In the genomic region with DNA sequence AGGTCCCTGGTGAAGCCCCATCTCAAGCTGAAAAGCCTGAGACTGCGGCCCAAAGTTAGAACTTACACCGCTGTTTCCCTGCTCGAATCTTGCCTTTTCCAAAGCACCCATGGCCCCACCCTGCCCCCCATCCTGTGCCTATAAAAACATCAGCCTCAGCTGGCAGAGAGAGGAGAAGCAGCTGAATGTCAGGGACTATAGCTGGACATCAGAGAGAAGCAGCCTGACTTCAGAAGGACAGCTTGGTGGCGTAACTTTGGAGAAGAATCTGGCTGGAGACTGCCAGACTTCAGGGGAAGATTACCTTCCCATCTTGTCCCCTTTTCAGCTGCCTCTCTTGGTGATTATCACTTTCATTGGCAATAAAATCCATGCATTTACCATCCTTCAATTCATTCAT, we compare ENCODE assay signal across 13 cellular contexts. TPM values are rescaled to one million over a fixed set of nuclear protein-coding genes. Genes with fewer than 3 reads are reported as not detected.
DNase-seq lines count a peak whose midpoint lies in the region; ATAC-seq, FAIRE-seq and TF ChIP-seq lines count a peak whose summit lies in the region.
"Had no signal": no experiment of that assay in that cellular context is flagged by ENCODE, and none has a peak within 500 bp of the region (broad histone marks: within the 10 kb centered on the region; RNA-seq: fewer than 3 reads in every experiment).

No MANE protein-coding gene starts in this region.

- H3K4me3 ChIP-seq in GM23338 = peak overlapping the region; percentile 18; the same call in 1 of the 2 replicates
- peak overlapping the region in 1 of 4 experiments; percentile 13; a peak in 1 of 8 replicates for H3K4me3 ChIP-seq in H1 (ENCODE audit: extremely low read depth in 1 of 4, insufficient read depth in 2 of 4, low read depth in 3 of 4, low read length in 4 of 4)
- no peak overlapping the region for H3K4me3 ChIP-seq in mesodermal cell (ENCODE audit: extremely low read depth, insufficient read depth, low read length, poor library complexity, severe bottlenecking)
- H3K4me3 ChIP-seq in suprapubic skin = no peak overlapping the region

- no peak overlapping the region for H2BK15ac ChIP-seq in H1 (ENCODE audit: low read length)

- H3K79me1 ChIP-seq in H1 (ENCODE audit: low read depth, low read length) = no peaks in the 10 kb centered on the region

- TF ChIP-seq EP300 in H1 (IDR thresholded peaks at IDR 0.05; ENCODE audit: borderline replicate concordance in 1 of 2, low read depth in 2 of 2, low read length in 2 of 2) = no peak
- no peak for TF ChIP-seq EP300 in suprapubic skin (IDR thresholded peaks at IDR 0.05)

- H3K27ac Mint-ChIP-seq in GM23338 = no peak overlapping the region
- H3K27ac Mint-ChIP-seq: effector memory CD8-positive, alpha-beta T cell had no signal

- POLR2A ChIA-PET in H1 (lab: Charles Lee; ENCODE audit: partially characterized antibody) = interaction anchor here (1.1 to 1.3 kb wide), 3 partner anchors 8 to 28 kb away, joined by 3 to 6 read pairs (median 4); no protein-coding TSS in a partner anchor

- H3K9me3 Mint-ChIP-seq in GM23338 = no peaks in the 10 kb centered on the region
- H3K9me3 Mint-ChIP-seq: effector memory CD8-positive, alpha-beta T cell had no signal

- H3K36me3 ChIP-seq in GM23338 (ENCODE audit: insufficient read depth) = no peaks in the 10 kb centered on the region
- H3K36me3 ChIP-seq in H1 (ENCODE audit: control insufficient read depth in 2 of 4, insufficient read depth in 4 of 4, low read length in 3 of 4) = no peaks in the 10 kb centered on the region
- H3K36me3 ChIP-seq in mesodermal cell (ENCODE audit: control insufficient read depth, insufficient read depth, low read length) = no peaks in the 10 kb centered on the region
- H3K36me3 ChIP-seq in suprapubic skin = no peaks in the 10 kb centered on the region

- no peaks in the 10 kb centered on the region for H3K27me3 Mint-ChIP-seq in GM23338 (ENCODE audit: insufficient read depth, low read depth, poor library complexity)
- H3K27me3 Mint-ChIP-seq: effector memory CD8-positive, alpha-beta T cell had no signal

- H3K9me3 ChIP-seq in H1 (ENCODE audit: insufficient read depth in 2 of 2, low read depth in 1 of 2, low read length in 1 of 2) (no peaks in the 10 kb centered on the region), mesodermal cell (ENCODE audit: control insufficient read depth, low read length) (no peaks in the 10 kb centered on the region), suprapubic skin (no peaks in the 10 kb centered on the region)

- no peak for FAIRE-seq in H1 (lab: Jason Lieb, UNC)

- CTCF ChIA-PET in H1 (lab: Charles Lee; ENCODE audit: partially characterized antibody) = interaction anchor here (0.6 to 1.4 kb wide), 7 partner anchors 24 to 214 kb away, joined by 3 to 7 read pairs (median 3); no protein-coding TSS in a partner anchor

- H4K8ac ChIP-seq in H1 (ENCODE audit: extremely low read depth, insufficient read depth, low read length) = 0 out of 2 replicates have a peak overlapping the region, but pooled peaks have one; percentile 38

- H3K14ac ChIP-seq in H1 (ENCODE audit: insufficient read length) = no peak overlapping the region

- no peaks in the 10 kb centered on the region for H3K27me3 ChIP-seq in GM23338 (ENCODE audit: insufficient read depth)
- no peaks in the 10 kb centered on the region for H3K27me3 ChIP-seq in H1 (replicated peaks in 1 of 4; ENCODE audit: control insufficient read depth in 3 of 4, extremely low read depth in 1 of 4, insufficient read depth in 3 of 4, low read length in 3 of 4)
- no peaks in the 10 kb centered on the region for H3K27me3 ChIP-seq in suprapubic skin
- H3K27me3 ChIP-seq: foreskin keratinocyte had no signal

- TF ChIP-seq RAD21 in H1 (IDR thresholded peaks at IDR 0.05 in 1 of 2, conservative IDR thresholded peaks at IDR 0.05 in 1 of 2; ENCODE audit: low read depth in 2 of 2, low read length in 2 of 2) = no peak

- no peak overlapping the region for H2AK5ac ChIP-seq in H1 (ENCODE audit: low read depth, low read length)

- no peak overlapping the region for H3K27ac ChIP-seq in GM23338 (ENCODE audit: low read depth)
- H3K27ac ChIP-seq in H1 (ENCODE audit: low read depth, low read length) = no peak overlapping the region
- H3K27ac ChIP-seq in mesodermal cell (ENCODE audit: low read depth, low read length, severe bottlenecking) = peak overlapping the region; percentile 50
- H3K27ac ChIP-seq in suprapubic skin = peak overlapping the region; percentile 67
- H3K27ac ChIP-seq: foreskin keratinocyte had no signal

- no peaks in the 10 kb centered on the region for H3F3A ChIP-seq in GM23338 (replicated peaks; ENCODE audit: low read depth)

- H3K18ac ChIP-seq in H1 (ENCODE audit: extremely low read depth, low read length) = no peak overlapping the region

- DNase-seq in GM23338 (ENCODE audit: low spot score) (no peak), H1 (ENCODE audit: low read depth in 1 of 2, low spot score in 2 of 2) (no peak), suprapubic skin (ENCODE audit: low spot score in 2 of 2) (no peak), C1 segment of cervical spinal cord (lab: John Stamatoyannopoulos, UW) (no peak), NCI-H2196 treated with DMSO at 0.1 percent for 48 hours (lab: John Stamatoyannopoulos, UW; ENCODE audit: unreplicated experiment) (no peak), CD1c-positive myeloid dendritic cell (ENCODE audit: extremely low spot score) (no peak)
- no peak for DNase-seq in activated CD4-positive, CD25-positive, alpha-beta regulatory T cell (lab: John Stamatoyannopoulos, UW)
- DNase-seq: activated gamma-delta T cell; effector memory CD8-positive, alpha-beta T cell; foreskin keratinocyte; stimulated activated CD4-positive, alpha-beta T cell treated with anti-CD3 and anti-CD28 coated beads, Interleukin-4, amount 100 ng/mL, for 24 hours had no signal

- H3K4ac ChIP-seq in H1 (replicated peaks; ENCODE audit: insufficient read length, low read depth, low read length) = no peak overlapping the region

- no peak overlapping the region for H3K4me3 Mint-ChIP-seq in GM23338
- H3K4me3 Mint-ChIP-seq: effector memory CD8-positive, alpha-beta T cell had no signal

- TF ChIP-seq CTCF in GM23338 (conservative IDR thresholded peaks at IDR 0.05; ENCODE audit: low read depth in 2 of 2) = no peak
- TF ChIP-seq CTCF in H1 (IDR thresholded peaks at IDR 0.05; ENCODE audit: control extremely low read depth in 1 of 3, insufficient read depth in 1 of 3, low read depth in 1 of 3, low read length in 3 of 3) = no peak
- TF ChIP-seq CTCF in suprapubic skin (IDR thresholded peaks at IDR 0.05) = no peak

- peaks cover 9% of the 10 kb centered on the region for H3K4me1 ChIP-seq in GM23338 (ENCODE audit: insufficient read depth)
- H3K4me1 ChIP-seq in H1 (replicated peaks in 1 of 4; ENCODE audit: control insufficient read depth in 3 of 4, insufficient read depth in 4 of 4, low read length in 3 of 4) = peaks cover 0 to 6% (median 3%) of the 10 kb centered on the region in 4 experiments; a peak in 3 of 7 replicates
- peaks cover 3% of the 10 kb centered on the region for H3K4me1 ChIP-seq in mesodermal cell (ENCODE audit: control insufficient read depth, insufficient read depth, low read length, poor library complexity, severe bottlenecking)
- peaks cover 16% of the 10 kb centered on the region for H3K4me1 ChIP-seq in suprapubic skin
- H3K4me1 ChIP-seq: foreskin keratinocyte had no signal

- WGBS in H1 (ENCODE audit: extremely low coverage in 1 of 2, insufficient coverage in 1 of 2, insufficient read length in 1 of 2, insufficient replicate concordance in 2 of 2, low coverage in 1 of 2, low lambda C conversion rate in 2 of 2, missing lambda C conversion rate in 1 of 2), 2 experiments = 90% methylated on average over 4 of the region's 4 CpGs; no CpG with 5 or more reads in 1 of the 2 experiments
- WGBS in mesodermal cell (ENCODE audit: insufficient coverage in 2 of 2), 2 experiments = 80 to 97% methylated on average over 1 to 3 of the region's 4 CpGs
- 87% methylated on average over 4 of the region's 4 CpGs for WGBS in suprapubic skin

- peak overlapping the region; percentile 94 for H2AFZ ChIP-seq in GM23338
- peak overlapping the region; percentile 97 for H2AFZ ChIP-seq in H1 (ENCODE audit: low read length)

- H2BK20ac ChIP-seq in H1 (ENCODE audit: low read length) = no peak overlapping the region

- H3K36me3 Mint-ChIP-seq in GM23338 (ENCODE audit: low read depth) = no peaks in the 10 kb centered on the region

- peaks cover 5% of the 10 kb centered on the region; the same call in 2 of the 3 replicates for H3K4me1 Mint-ChIP-seq in GM23338

- no peaks in the 10 kb centered on the region for H3K23me2 ChIP-seq in H1 (ENCODE audit: low read depth, low read length)

- no peak overlapping the region for H2BK12ac ChIP-seq in H1 (ENCODE audit: low read depth, low read length)

- H2BK120ac ChIP-seq in H1 (replicated peaks; ENCODE audit: low read depth, low read length) = no peak overlapping the region

- no peak overlapping the region for H2BK5ac ChIP-seq in H1 (ENCODE audit: low read depth, low read length)

- H3K4me2 ChIP-seq in GM23338 (peak overlapping the region; percentile 54), H1 (ENCODE audit: insufficient read depth in 1 of 2, low read depth in 2 of 2, low read length in 2 of 2) (peak overlapping the region; percentile 42 to 61)

- H3K79me2 ChIP-seq in GM23338 (replicated peaks; ENCODE audit: insufficient read depth) (no peaks in the 10 kb centered on the region), H1 (ENCODE audit: control insufficient read depth in 1 of 2, insufficient read depth in 2 of 2, low read length in 2 of 2) (no peaks in the 10 kb centered on the region)

- no peak for ATAC-seq in GM23338
- ATAC-seq: effector memory CD8-positive, alpha-beta T cell; SK-N-SH treated with all-trans-retinoic acid at 6 μM for 48 hours had no signal

- no peak overlapping the region for H3K9ac ChIP-seq in H1 (replicated peaks in 1 of 4; ENCODE audit: extremely low read depth in 1 of 4, low read depth in 3 of 4, low read length in 3 of 4)

- H3K56ac ChIP-seq in H1 (replicated peaks; ENCODE audit: insufficient read length, low read depth, low read length) = no peak overlapping the region

- no peak overlapping the region for H4K5ac ChIP-seq in H1 (ENCODE audit: insufficient read length, low read depth, low read length)

- H4K91ac ChIP-seq in H1 (replicated peaks; ENCODE audit: insufficient read length, low read length) = no peak overlapping the region

- no peaks in the 10 kb centered on the region for H4K20me1 ChIP-seq in GM23338 (replicated peaks; ENCODE audit: insufficient read depth)
- no peaks in the 10 kb centered on the region for H4K20me1 ChIP-seq in H1 (replicated peaks in 1 of 2; ENCODE audit: control insufficient read depth in 1 of 2, insufficient read depth in 2 of 2, low read length in 2 of 2)

- H3K9me2 ChIP-seq in GM23338 (ENCODE audit: insufficient read depth) = no peaks in the 10 kb centered on the region

- H3K23ac ChIP-seq in H1 (ENCODE audit: insufficient read length) = no peak overlapping the region

- TF ChIP-seq POLR2A in H1 (IDR thresholded peaks at IDR 0.05; ENCODE audit: control extremely low read depth in 1 of 2, low read depth in 2 of 2, low read length in 2 of 2) (no peak), suprapubic skin (IDR thresholded peaks at IDR 0.05) (no peak)

RNA-seq across cellular contexts. Expression of gene RCBTB2, which starts 9.3 kb away (rescaled TPM):
- 15.3 and 20.8 TPM in 2 replicates for total RNA-seq in GM23338 (2014; rRNA removed; shearing (Covaris generic))
- polyA plus RNA-seq in GM23338 (2016; fragmentation: Nextera tagmentation; extraction: Ambion mirVana) = 8.1 TPM in 2 replicates
- total RNA-seq in H1 (2021; fragmentation: NEBNext Ultra II Directional; extraction: Animal tissue kit (Norgen Biotek cat#: 25700)) = 8.4 and 9.3 TPM in 2 replicates
- polyA plus RNA-seq in H1 (2011; rRNA removed) = 4.5 and 5.2 TPM in 2 replicates
- 6.9 TPM for polyA plus RNA-seq in H1 (2011; cell fraction: cytosol; rRNA removed)
- 4.3 TPM for polyA plus RNA-seq in H1 (2011; cell fraction: nucleus; rRNA removed)
- polyA plus RNA-seq in H1 (2012, experiment 1 of 2) = 5.1 to 9.5 TPM (median 7.1 TPM) in 4 replicates
- polyA plus RNA-seq in H1 (2012, experiment 2 of 2) = 0.87 TPM
- 4.4 TPM for polyA plus RNA-seq in H1 (2013, experiment 1 of 2)
- 4.0 TPM for polyA plus RNA-seq in H1 (2013, experiment 2 of 2)
- polyA minus RNA-seq in H1 (2011; rRNA and poly(A)+ RNA removed) = 7.5 and 9.9 TPM in 2 replicates
- 5.9 TPM for polyA minus RNA-seq in H1 (2011; cell fraction: cytosol; rRNA and poly(A)+ RNA removed)
- 6.7 TPM for polyA minus RNA-seq in H1 (2011; cell fraction: nucleus; rRNA and poly(A)+ RNA removed)
- polyA plus RNA-seq in mesodermal cell (2013, experiment 1 of 2) = 15.6 TPM
- polyA plus RNA-seq in mesodermal cell (2013, experiment 2 of 2) = 13.9 TPM
- total RNA-seq in suprapubic skin = 1 to 10 TPM; 2.9 to 5.8 (median 4.4) TPM

Comparison
In these comparisons a context has a peak if more than half of its experiments do, and no peak if none do; other contexts are left out.
1. H3K27ac ChIP-seq: peak in mesodermal cell (single experiment) and suprapubic skin (single experiment); none in GM23338 (single experiment) and H1 (single experiment).